1 cellular context compared by ENCODE assay signal in the genomic region with DNA sequence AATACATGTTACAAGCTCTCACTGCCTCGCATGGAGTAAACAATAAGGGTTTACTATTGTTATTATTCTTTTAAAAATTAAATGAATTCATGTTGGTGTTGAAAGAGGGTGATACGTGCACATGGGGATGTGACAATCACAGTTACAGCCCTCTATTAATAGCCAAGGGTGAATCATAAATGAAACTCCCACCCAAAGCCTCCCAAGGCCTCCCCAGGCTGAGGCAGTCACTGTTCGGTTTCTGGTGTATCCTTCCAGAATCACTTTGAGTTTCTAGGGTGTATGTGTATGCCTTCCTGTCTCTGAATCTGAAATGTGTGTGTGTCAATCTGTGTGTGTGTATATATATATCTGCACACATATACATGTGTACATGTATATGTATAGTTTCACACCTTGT.
TF ChIP-seq lines count a peak whose summit lies in the region.

No MANE protein-coding gene starts in this region.

TF ChIP-seq in HEK293T, 16 proteins besides CTCF, POLR2A, EP300 and RAD21 (continued from another document):
- no peak for TF ChIP-seq BHLHE40 (IDR thresholded peaks at IDR 0.05; ENCODE audit: borderline replicate concordance)
